In the genomic region with DNA sequence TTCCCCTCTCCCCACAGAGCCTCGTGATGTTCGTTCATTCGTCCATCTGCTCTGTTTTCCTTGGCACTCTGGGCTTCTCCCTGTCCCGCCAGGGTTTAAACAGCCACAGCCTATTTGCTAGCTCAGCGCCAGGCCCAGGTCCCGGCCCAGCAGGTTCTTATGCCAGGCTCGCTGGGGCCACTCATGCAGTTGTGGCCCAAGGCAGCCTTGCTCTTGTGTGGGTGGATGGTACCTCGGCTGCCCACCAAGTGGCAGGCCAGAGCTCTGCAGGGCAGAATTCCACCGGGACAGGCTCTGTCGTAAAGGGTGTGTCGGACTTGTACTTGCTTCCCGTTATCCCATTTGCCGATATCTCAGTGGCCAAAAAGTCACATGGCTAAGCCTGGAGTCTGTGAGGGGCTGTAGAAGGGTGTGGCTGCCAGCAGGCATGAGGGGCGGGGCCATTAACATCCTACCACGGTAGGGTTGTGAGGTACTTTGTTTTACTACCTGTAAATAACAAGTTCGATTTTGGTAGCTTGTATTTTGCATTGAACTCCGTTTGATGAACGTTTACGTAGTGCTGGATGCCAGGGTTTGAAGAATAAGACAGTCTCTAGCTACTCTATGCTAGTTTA, we compare ENCODE assay signal across 1 cellular context.
TF ChIP-seq lines count a peak whose summit lies in the region.

No MANE protein-coding gene starts in this region.

TF ChIP-seq in HepG2, 621 proteins besides CTCF, POLR2A, EP300 and RAD21:
- TF ChIP-seq, protein P1, sequence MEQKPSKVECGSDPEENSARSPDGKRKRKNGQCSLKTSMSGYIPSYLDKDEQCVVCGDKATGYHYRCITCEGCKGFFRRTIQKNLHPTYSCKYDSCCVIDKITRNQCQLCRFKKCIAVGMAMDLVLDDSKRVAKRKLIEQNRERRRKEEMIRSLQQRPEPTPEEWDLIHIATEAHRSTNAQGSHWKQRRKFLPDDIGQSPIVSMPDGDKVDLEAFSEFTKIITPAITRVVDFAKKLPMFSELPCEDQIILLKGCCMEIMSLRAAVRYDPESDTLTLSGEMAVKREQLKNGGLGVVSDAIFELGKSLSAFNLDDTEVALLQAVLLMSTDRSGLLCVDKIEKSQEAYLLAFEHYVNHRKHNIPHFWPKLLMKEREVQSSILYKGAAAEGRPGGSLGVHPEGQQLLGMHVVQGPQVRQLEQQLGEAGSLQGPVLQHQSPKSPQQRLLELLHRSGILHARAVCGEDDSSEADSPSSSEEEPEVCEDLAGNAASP (CRISPR knock-in tag; IDR thresholded peaks at IDR 0.05; ENCODE audit: borderline replicate concordance), result no peak
- TF ChIP-seq STAG1 (CRISPR knock-in tag; IDR thresholded peaks at IDR 0.05), result peak; percentile 17; the same call in 1 of the 2 replicates
- no peak for TF ChIP-seq TBX2 (CRISPR knock-in tag; IDR thresholded peaks at IDR 0.05; ENCODE audit: borderline replicate concordance)
- no peak for TF ChIP-seq KDM2A (CRISPR knock-in tag; IDR thresholded peaks at IDR 0.05; ENCODE audit: borderline replicate concordance, low read depth)
- TF ChIP-seq, protein P2, sequence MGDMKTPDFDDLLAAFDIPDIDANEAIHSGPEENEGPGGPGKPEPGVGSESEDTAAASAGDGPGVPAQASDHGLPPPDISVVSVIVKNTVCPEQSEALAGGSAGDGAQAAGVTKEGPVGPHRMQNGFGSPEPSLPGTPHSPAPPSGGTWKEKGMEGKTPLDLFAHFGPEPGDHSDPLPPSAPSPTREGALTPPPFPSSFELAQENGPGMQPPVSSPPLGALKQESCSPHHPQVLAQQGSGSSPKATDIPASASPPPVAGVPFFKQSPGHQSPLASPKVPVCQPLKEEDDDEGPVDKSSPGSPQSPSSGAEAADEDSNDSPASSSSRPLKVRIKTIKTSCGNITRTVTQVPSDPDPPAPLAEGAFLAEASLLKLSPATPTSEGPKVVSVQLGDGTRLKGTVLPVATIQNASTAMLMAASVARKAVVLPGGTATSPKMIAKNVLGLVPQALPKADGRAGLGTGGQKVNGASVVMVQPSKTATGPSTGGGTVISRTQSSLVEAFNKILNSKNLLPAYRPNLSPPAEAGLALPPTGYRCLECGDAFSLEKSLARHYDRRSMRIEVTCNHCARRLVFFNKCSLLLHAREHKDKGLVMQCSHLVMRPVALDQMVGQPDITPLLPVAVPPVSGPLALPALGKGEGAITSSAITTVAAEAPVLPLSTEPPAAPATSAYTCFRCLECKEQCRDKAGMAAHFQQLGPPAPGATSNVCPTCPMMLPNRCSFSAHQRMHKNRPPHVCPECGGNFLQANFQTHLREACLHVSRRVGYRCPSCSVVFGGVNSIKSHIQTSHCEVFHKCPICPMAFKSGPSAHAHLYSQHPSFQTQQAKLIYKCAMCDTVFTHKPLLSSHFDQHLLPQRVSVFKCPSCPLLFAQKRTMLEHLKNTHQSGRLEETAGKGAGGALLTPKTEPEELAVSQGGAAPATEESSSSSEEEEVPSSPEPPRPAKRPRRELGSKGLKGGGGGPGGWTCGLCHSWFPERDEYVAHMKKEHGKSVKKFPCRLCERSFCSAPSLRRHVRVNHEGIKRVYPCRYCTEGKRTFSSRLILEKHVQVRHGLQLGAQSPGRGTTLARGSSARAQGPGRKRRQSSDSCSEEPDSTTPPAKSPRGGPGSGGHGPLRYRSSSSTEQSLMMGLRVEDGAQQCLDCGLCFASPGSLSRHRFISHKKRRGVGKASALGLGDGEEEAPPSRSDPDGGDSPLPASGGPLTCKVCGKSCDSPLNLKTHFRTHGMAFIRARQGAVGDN (CRISPR knock-in tag; IDR thresholded peaks at IDR 0.05), result peak; percentile 28; the same call in 1 of the 2 replicates
- 0 out of 2 replicates have a peak, but pooled peaks have one; percentile 31 for TF ChIP-seq ZBTB38 (CRISPR knock-in tag; IDR thresholded peaks at IDR 0.05)
- 0 out of 2 replicates have a peak, but pooled peaks have one; percentile 21 for TF ChIP-seq ZFP91 (CRISPR knock-in tag; IDR thresholded peaks at IDR 0.05; ENCODE audit: borderline replicate concordance)
- 0 out of 2 replicates have a peak, but pooled peaks have one; percentile 22 for TF ChIP-seq ZKSCAN5 (CRISPR knock-in tag; IDR thresholded peaks at IDR 0.05)
